In genomic region chr7:130894146-130895005, GRCh38 we compare ENCODE assay signal across 1 cellular context.
TF ChIP-seq lines count a peak whose summit lies in the region.

No MANE protein-coding gene starts in this region.

TF ChIP-seq in A549, 52 proteins besides CTCF, POLR2A, EP300 and RAD21 (continued from another document):
- TF ChIP-seq CHD2 (IDR thresholded peaks at IDR 0.05; ENCODE audit: low read length, partially characterized antibody) (no peak), JUNB (IDR thresholded peaks at IDR 0.05) (peak; percentile 88), HES2 (IDR thresholded peaks at IDR 0.05) (peak; percentile 33; the same call in 1 of the 2 replicates), KDM5A (IDR thresholded peaks at IDR 0.05) (no peak), GATA3 (IDR thresholded peaks at IDR 0.05; ENCODE audit: borderline replicate concordance) (peak; percentile 97), NR3C1 (IDR thresholded peaks at IDR 0.05) (no peak), MYC (IDR thresholded peaks at IDR 0.05; ENCODE audit: borderline replicate concordance, low read length) (no peak), POLR2AphosphoS2 (conservative IDR thresholded peaks at IDR 0.05; ENCODE audit: low read length) (peak; percentile 59; the same call in 1 of the 2 replicates), SMC3 (IDR thresholded peaks at IDR 0.05) (peak; percentile 24; the same call in 1 of the 3 replicates)
- TF ChIP-seq, protein P1, sequence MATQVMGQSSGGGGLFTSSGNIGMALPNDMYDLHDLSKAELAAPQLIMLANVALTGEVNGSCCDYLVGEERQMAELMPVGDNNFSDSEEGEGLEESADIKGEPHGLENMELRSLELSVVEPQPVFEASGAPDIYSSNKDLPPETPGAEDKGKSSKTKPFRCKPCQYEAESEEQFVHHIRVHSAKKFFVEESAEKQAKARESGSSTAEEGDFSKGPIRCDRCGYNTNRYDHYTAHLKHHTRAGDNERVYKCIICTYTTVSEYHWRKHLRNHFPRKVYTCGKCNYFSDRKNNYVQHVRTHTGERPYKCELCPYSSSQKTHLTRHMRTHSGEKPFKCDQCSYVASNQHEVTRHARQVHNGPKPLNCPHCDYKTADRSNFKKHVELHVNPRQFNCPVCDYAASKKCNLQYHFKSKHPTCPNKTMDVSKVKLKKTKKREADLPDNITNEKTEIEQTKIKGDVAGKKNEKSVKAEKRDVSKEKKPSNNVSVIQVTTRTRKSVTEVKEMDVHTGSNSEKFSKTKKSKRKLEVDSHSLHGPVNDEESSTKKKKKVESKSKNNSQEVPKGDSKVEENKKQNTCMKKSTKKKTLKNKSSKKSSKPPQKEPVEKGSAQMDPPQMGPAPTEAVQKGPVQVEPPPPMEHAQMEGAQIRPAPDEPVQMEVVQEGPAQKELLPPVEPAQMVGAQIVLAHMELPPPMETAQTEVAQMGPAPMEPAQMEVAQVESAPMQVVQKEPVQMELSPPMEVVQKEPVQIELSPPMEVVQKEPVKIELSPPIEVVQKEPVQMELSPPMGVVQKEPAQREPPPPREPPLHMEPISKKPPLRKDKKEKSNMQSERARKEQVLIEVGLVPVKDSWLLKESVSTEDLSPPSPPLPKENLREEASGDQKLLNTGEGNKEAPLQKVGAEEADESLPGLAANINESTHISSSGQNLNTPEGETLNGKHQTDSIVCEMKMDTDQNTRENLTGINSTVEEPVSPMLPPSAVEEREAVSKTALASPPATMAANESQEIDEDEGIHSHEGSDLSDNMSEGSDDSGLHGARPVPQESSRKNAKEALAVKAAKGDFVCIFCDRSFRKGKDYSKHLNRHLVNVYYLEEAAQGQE (IDR thresholded peaks at IDR 0.05) = no peak
